In genomic region chr16:24747425-24747824, GRCh38 we compare ENCODE assay signal across 15 cellular contexts. TPM values are rescaled to one million over a fixed set of nuclear protein-coding genes. Genes with fewer than 3 reads are reported as not detected.
DNase-seq lines count a peak whose midpoint lies in the region; ATAC-seq and TF ChIP-seq lines count a peak whose summit lies in the region.
"Had no signal": no experiment of that assay in that cellular context is flagged by ENCODE, and none has a peak within 500 bp of the region (broad histone marks: within the 10 kb centered on the region; RNA-seq: fewer than 3 reads in every experiment).

No MANE protein-coding gene starts in this region.

- peaks cover 6% of the 10 kb centered on the region for H3K79me2 ChIP-seq in trophoblast cell (ENCODE audit: control insufficient read depth, insufficient read depth, low read length, poor library complexity)
- H3K79me2 ChIP-seq in mammary epithelial cell (ENCODE audit: insufficient read depth, low read length) = peaks cover 95% of the 10 kb centered on the region

- H4K12ac ChIP-seq in trophoblast cell (ENCODE audit: low read depth, low read length) = no peak overlapping the region

- H3K4me2 ChIP-seq in trophoblast cell (ENCODE audit: low read length) = no peak overlapping the region
- H3K4me2 ChIP-seq in mammary epithelial cell (ENCODE audit: insufficient read depth, low read depth, low read length) = no peak overlapping the region

- H3K4me1 Mint-ChIP-seq in activated CD4-positive, alpha-beta T cell treated with anti-CD3 and anti-CD28 coated beads for 36 hours = peaks cover 84% of the 10 kb centered on the region
- peaks cover 56% of the 10 kb centered on the region for H3K4me1 Mint-ChIP-seq in activated CD4-positive, alpha-beta T cell treated with anti-CD3 and anti-CD28 coated beads, Interleukin-2, amount 10 ng/mL, durations not matched to agents 7 days and 5 days

- H3K4ac ChIP-seq in trophoblast cell (ENCODE audit: low read depth, low read length) = peak overlapping the region; percentile 47

- intact Hi-C loops in activated CD4-positive, alpha-beta T cell treated with anti-CD3 and anti-CD28 coated beads for 36 hours (cut with DNase I, micrococcal nuclease) = no loop called here
- intact Hi-C loops in ascending aorta (cut with DNase I) (no loop called here), mammary epithelial cell (cut with micrococcal nuclease) (no loop called here)

- H3K9ac ChIP-seq in trophoblast cell (ENCODE audit: low read length) = no peak overlapping the region
- no peak overlapping the region for H3K9ac ChIP-seq in mammary epithelial cell (ENCODE audit: insufficient read depth, low read length)

- BruUV-seq in mammary epithelial cell (replicated peaks; lab: Mats Ljungman, UMichigan) = no TSS peak

- H3K36me3 ChIP-seq in ascending aorta (no peaks in the 10 kb centered on the region), trophoblast cell (ENCODE audit: control insufficient read depth in 1 of 2, insufficient read depth in 2 of 2, low read length in 2 of 2) (peaks cover 1 to 2% of the 10 kb centered on the region in 2 experiments), mammary epithelial cell (ENCODE audit: insufficient read depth, low read length) (no peaks in the 10 kb centered on the region)
- H3K36me3 ChIP-seq: left lung had no signal

- TF ChIP-seq CTCF in HL-60 (IDR thresholded peaks at IDR 0.05; ENCODE audit: insufficient read depth, low read length) (no peak), ascending aorta (IDR thresholded peaks at IDR 0.05) (no peak), mammary epithelial cell (conservative IDR thresholded peaks at IDR 0.05 in 1 of 2, IDR thresholded peaks at IDR 0.05 in 1 of 2; ENCODE audit: extremely low read depth in 1 of 2, insufficient read depth in 1 of 2, low read depth in 1 of 2, low read length in 2 of 2) (no peak)

- H3K27me3 ChIP-seq in HL-60 (ENCODE audit: insufficient read depth, poor library complexity, severe bottlenecking) = no peaks in the 10 kb centered on the region
- H3K27me3 ChIP-seq in ascending aorta = no peaks in the 10 kb centered on the region
- H3K27me3 ChIP-seq in trophoblast cell (ENCODE audit: insufficient read depth, low read length) = no peaks in the 10 kb centered on the region
- no peaks in the 10 kb centered on the region for H3K27me3 ChIP-seq in mammary epithelial cell (ENCODE audit: insufficient read depth, low read length)
- H3K27me3 ChIP-seq: left lung, MG63 had no signal

- no peak overlapping the region for H2BK12ac ChIP-seq in trophoblast cell (ENCODE audit: low read length)

- H3K9me3 ChIP-seq in ascending aorta (no peaks in the 10 kb centered on the region), trophoblast cell (ENCODE audit: insufficient read depth, low read depth, low read length) (no peaks in the 10 kb centered on the region), mammary epithelial cell (replicated peaks; ENCODE audit: insufficient read depth, low read length) (no peaks in the 10 kb centered on the region)
- H3K9me3 ChIP-seq: left lung, MG63 had no signal

- H3K4me3 ChIP-seq in HL-60 (replicated peaks; ENCODE audit: insufficient read depth, low read length) = no peak overlapping the region
- H3K4me3 ChIP-seq in ascending aorta = peak overlapping the region in 1 of 2 donors; percentile 17
- no peak overlapping the region for H3K4me3 ChIP-seq in trophoblast cell (ENCODE audit: low read depth, low read length)
- no peak overlapping the region for H3K4me3 ChIP-seq in mammary epithelial cell (replicated peaks in 1 of 3; ENCODE audit: insufficient read depth in 1 of 3, low read depth in 2 of 3, low read length in 3 of 3)
- H3K4me3 ChIP-seq: left lung, MG63 had no signal

- DNase-seq in activated CD4-positive, alpha-beta T cell treated with anti-CD3 and anti-CD28 coated beads for 36 hours = no peak
- no peak for DNase-seq in activated CD4-positive, alpha-beta T cell treated with anti-CD3 and anti-CD28 coated beads, Interleukin-2, amount 10 ng/mL, durations not matched to agents 7 days and 5 days
- no peak for DNase-seq in HL-60 (ENCODE audit: low read depth in 1 of 2, low spot score in 1 of 2)
- DNase-seq in ascending aorta (ENCODE audit: low spot score in 2 of 2) = no peak
- no peak for DNase-seq in trophoblast cell
- DNase-seq in mucosa of gallbladder (ENCODE audit: low spot score) = no peak
- DNase-seq in glomerular visceral epithelial cell (ENCODE audit: extremely low spot score) = no peak
- no peak for DNase-seq in mammary epithelial cell
- DNase-seq: ACHN; DMS153; effector memory CD8-positive, alpha-beta T cell; left lung; MG63; NCI-H526; Right ventricle myocardium superior had no signal

- no peak overlapping the region for H2AK5ac ChIP-seq in trophoblast cell (ENCODE audit: low read length)

- WGBS in trophoblast cell (ENCODE audit: extremely low coverage, insufficient coverage, insufficient read length) = no CpG with 5 or more reads among the region's 2 CpGs
- WGBS in mammary epithelial cell (ENCODE audit: low coverage, missing lambda C conversion rate) = 97% methylated on average over 2 of the region's 2 CpGs

- no peaks in the 10 kb centered on the region for H3K79me1 ChIP-seq in trophoblast cell (ENCODE audit: low read length)

- H3K18ac ChIP-seq in trophoblast cell (ENCODE audit: low read length) = no peak overlapping the region

- H3K14ac ChIP-seq in trophoblast cell (ENCODE audit: low read length) = no peak overlapping the region

- H3K4me1 ChIP-seq in ascending aorta (peaks cover 12 to 62% of the 10 kb centered on the region in 2 donors), trophoblast cell (ENCODE audit: control insufficient read depth in 1 of 2, insufficient read depth in 2 of 2, low read length in 2 of 2) (peaks cover 3 to 4% of the 10 kb centered on the region in 2 experiments), mammary epithelial cell (ENCODE audit: insufficient read depth, low read length) (peaks cover 20% of the 10 kb centered on the region)

- peak overlapping the region; percentile 75 for H3K27ac Mint-ChIP-seq in activated CD4-positive, alpha-beta T cell treated with anti-CD3 and anti-CD28 coated beads for 36 hours
- H3K27ac Mint-ChIP-seq in activated CD4-positive, alpha-beta T cell treated with anti-CD3 and anti-CD28 coated beads, Interleukin-2, amount 10 ng/mL, durations not matched to agents 7 days and 5 days = no peak overlapping the region

- POLR2A ChIA-PET in activated CD4-positive, alpha-beta T cell treated with anti-CD3 and anti-CD28 coated beads for 36 hours (lab: Charles Lee) = interaction anchor here (0.6 kb wide), 1 partner anchor 17 kb away, joined by 8 read pairs; no protein-coding TSS in a partner anchor
- POLR2A ChIA-PET in activated CD4-positive, alpha-beta T cell treated with anti-CD3 and anti-CD28 coated beads, Interleukin-2, amount 10 ng/mL, durations not matched to agents 7 days and 5 days (lab: Charles Lee) = no interaction called here

- no peak overlapping the region for H3K23ac ChIP-seq in trophoblast cell (ENCODE audit: low read length)

- H4K91ac ChIP-seq in trophoblast cell (ENCODE audit: low read depth, low read length) = no peak overlapping the region

- H2AFZ ChIP-seq in trophoblast cell (ENCODE audit: insufficient read depth, low read length, poor library complexity) (no peak overlapping the region), mammary epithelial cell (ENCODE audit: low read depth, low read length) (no peak overlapping the region)

- H3K27ac ChIP-seq in HL-60 (replicated peaks) = peak overlapping the region; percentile 46
- peak overlapping the region; percentile 28 to 61 for H3K27ac ChIP-seq in ascending aorta
- no peak overlapping the region for H3K27ac ChIP-seq in trophoblast cell (ENCODE audit: low read depth, low read length)
- no peak overlapping the region for H3K27ac ChIP-seq in mammary epithelial cell (ENCODE audit: insufficient read depth, low read depth, low read length)

- no peaks in the 10 kb centered on the region for H3K27me3 Mint-ChIP-seq in activated CD4-positive, alpha-beta T cell treated with anti-CD3 and anti-CD28 coated beads for 36 hours
- no peaks in the 10 kb centered on the region for H3K27me3 Mint-ChIP-seq in activated CD4-positive, alpha-beta T cell treated with anti-CD3 and anti-CD28 coated beads, Interleukin-2, amount 10 ng/mL, durations not matched to agents 7 days and 5 days
- H3K27me3 Mint-ChIP-seq: effector memory CD8-positive, alpha-beta T cell had no signal

- no peak for ATAC-seq in activated CD4-positive, alpha-beta T cell treated with anti-CD3 and anti-CD28 coated beads for 36 hours
- ATAC-seq: effector memory CD8-positive, alpha-beta T cell had no signal

- in situ Hi-C loops in mammary epithelial cell (cut with MboI; ENCODE audit: low sequenced_read_pairs in 2 of 2) = no loop called here

- dilution Hi-C loops in mammary epithelial cell (cut with HindIII; ENCODE audit: low sequenced_read_pairs) = loop anchor here (5.0 kb wide), 1 partner anchor 65 kb away; no protein-coding TSS in a partner anchor

- H3K9me3 Mint-ChIP-seq in activated CD4-positive, alpha-beta T cell treated with anti-CD3 and anti-CD28 coated beads for 36 hours (ENCODE audit: low read depth) = no peaks in the 10 kb centered on the region
- no peaks in the 10 kb centered on the region for H3K9me3 Mint-ChIP-seq in activated CD4-positive, alpha-beta T cell treated with anti-CD3 and anti-CD28 coated beads, Interleukin-2, amount 10 ng/mL, durations not matched to agents 7 days and 5 days
- H3K9me3 Mint-ChIP-seq: effector memory CD8-positive, alpha-beta T cell had no signal

- H4K8ac ChIP-seq in trophoblast cell (ENCODE audit: low read depth, low read length) = no peak overlapping the region

- H4K20me1 ChIP-seq in mammary epithelial cell (ENCODE audit: insufficient read depth, low read length) = peaks cover 5% of the 10 kb centered on the region

- no peak overlapping the region for H2BK120ac ChIP-seq in trophoblast cell (ENCODE audit: insufficient read depth, low read length, poor library complexity)

- no peak overlapping the region for H2BK5ac ChIP-seq in trophoblast cell (ENCODE audit: low read depth, low read length, poor library complexity)

- H3K36me3 Mint-ChIP-seq in activated CD4-positive, alpha-beta T cell treated with anti-CD3 and anti-CD28 coated beads for 36 hours (ENCODE audit: low read depth) = peaks cover 33% of the 10 kb centered on the region
- peaks cover 23% of the 10 kb centered on the region for H3K36me3 Mint-ChIP-seq in activated CD4-positive, alpha-beta T cell treated with anti-CD3 and anti-CD28 coated beads, Interleukin-2, amount 10 ng/mL, durations not matched to agents 7 days and 5 days (ENCODE audit: low read depth)

- CTCF ChIA-PET in activated CD4-positive, alpha-beta T cell treated with anti-CD3 and anti-CD28 coated beads for 36 hours (lab: Charles Lee) = interaction anchor here (2.2 kb wide), 1 partner anchor 12 kb away, joined by 5 read pairs; no protein-coding TSS in a partner anchor
- CTCF ChIA-PET in activated CD4-positive, alpha-beta T cell treated with anti-CD3 and anti-CD28 coated beads, Interleukin-2, amount 10 ng/mL, durations not matched to agents 7 days and 5 days (lab: Charles Lee) = no interaction called here
- CTCF ChIA-PET in mammary epithelial cell (lab: Charles Lee; ENCODE audit: low non-redundant PET) = no interaction called here

- no peak overlapping the region for H3K4me3 Mint-ChIP-seq in activated CD4-positive, alpha-beta T cell treated with anti-CD3 and anti-CD28 coated beads for 36 hours
- H3K4me3 Mint-ChIP-seq in activated CD4-positive, alpha-beta T cell treated with anti-CD3 and anti-CD28 coated beads, Interleukin-2, amount 10 ng/mL, durations not matched to agents 7 days and 5 days = no peak overlapping the region

RNA-seq across cellular contexts. Expression of gene TNRC6A, which starts 18.0 kb away (rescaled TPM):
- total RNA-seq in activated CD4-positive, alpha-beta T cell treated with anti-CD3 and anti-CD28 coated beads for 36 hours = 10 to 100 TPM; 34.6 to 46.1 TPM
- 10 to 100 TPM; 47.4 to 49.3 TPM for total RNA-seq in activated CD4-positive, alpha-beta T cell treated with anti-CD3 and anti-CD28 coated beads, Interleukin-2, amount 10 ng/mL, durations not matched to agents 7 days and 5 days
- total RNA-seq in ascending aorta (36.7 TPM), mucosa of gallbladder (46.1 TPM), mammary epithelial cell (10 to 100 TPM; 21.3 to 36.9 TPM)
- polyA plus RNA-seq in trophoblast cell (2013) = 19.9 and 21.5 TPM in 2 replicates
- 22.3 TPM for polyA plus RNA-seq in mammary epithelial cell
- polyA minus RNA-seq in mammary epithelial cell = 45.5 TPM

Comparison
In these comparisons a context has a peak if more than half of its experiments do, and no peak if none do; other contexts are left out.
1. H3K27ac ChIP-seq: peak in HL-60 (single experiment) and ascending aorta (2 of 2); none in trophoblast cell (single experiment) and mammary epithelial cell (single experiment).